36 cellular contexts compared by ENCODE assay signal in the genomic region with DNA sequence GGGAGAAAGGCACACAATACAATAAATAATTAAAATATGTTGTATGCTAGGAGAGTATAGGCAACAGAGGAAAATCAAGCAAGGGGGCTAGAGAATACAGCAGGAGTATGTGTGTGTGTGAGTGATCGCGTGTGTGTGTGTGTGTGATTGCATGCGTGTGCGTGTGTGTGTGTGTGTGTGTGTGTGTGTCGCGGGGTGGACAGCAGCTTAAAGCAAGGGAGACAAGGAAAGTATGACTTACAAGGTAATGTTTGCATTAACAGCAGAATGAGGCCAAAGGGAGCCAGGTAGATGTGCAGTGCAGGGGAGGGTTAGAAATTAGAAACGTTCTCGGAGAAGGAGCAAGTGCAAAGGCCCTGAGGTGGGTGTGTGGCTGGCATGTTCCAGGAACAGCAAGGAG. TPM values are rescaled to one million over a fixed set of nuclear protein-coding genes. Genes with fewer than 3 reads are reported as not detected.
"Had no signal": no experiment of that assay in that cellular context is flagged by ENCODE, and none has a peak within 500 bp of the region (broad histone marks: within the 10 kb centered on the region; RNA-seq: fewer than 3 reads in every experiment).

No MANE protein-coding gene starts in this region.

- H3K9me3 Mint-ChIP-seq: activated B cell treated with CpG ODN at 0.5 μM for 24 hours; activated CD4-positive, alpha-beta memory T cell treated with anti-CD3 and anti-CD28 coated beads for 36 hours; activated CD4-positive, alpha-beta T cell treated with anti-CD3 and anti-CD28 coated beads, Interleukin-2, amount 10 ng/mL, durations not matched to agents 24 days and 14 days; activated CD8-positive, alpha-beta T cell treated with anti-CD3 and anti-CD28 coated beads for 36 hours; activated naive CD4-positive, alpha-beta T cell treated with anti-CD3 and anti-CD28 coated beads for 36 hours; activated naive CD4-positive, alpha-beta T cell treated with anti-CD3 and anti-CD28 coated beads, Interleukin-2, amount 50 U/mL, for 72 hours; activated naive CD8-positive, alpha-beta T cell treated with anti-CD3 and anti-CD28 coated beads for 36 hours; activated T-cell treated with anti-CD3 and anti-CD28 coated beads, Interleukin-2, amount 50 U/mL, for 4 hours; activated T-cell treated with anti-CD3 and anti-CD28 coated beads, Interleukin-2, amount 50 U/mL, for 72 hours; activated T-helper 1 cell treated with anti-CD3 and anti-CD28 coated beads, Interleukin-12 subunit alpha, Interleukin-12 subunit beta, Interleukin-2, Interleukin-4 antibody, amounts not matched to agents 30 ng/mL and 10 ng/mL and 1 ng/mL, durations not matched to agents 14 hours and 24 hours and 36 hours; activated T-helper 17 cell treated with anti-CD3 and anti-CD28 coated beads, Interleukin-2, amount 50 U/mL, for 72 hours; T-helper 1 cell treated with Interleukin-12 subunit alpha and Interleukin-12 subunit beta and Interleukin-4 antibody, amounts not matched to agents 30 μg/mL and 1 μg/mL, for 36 hours; T-helper 2 cell treated with Interferon-gamma antibody and Interleukin-4, amounts not matched to agents 5 μg/mL and 100 μg/mL, for 36 hours had no signal

- H3K4me1 Mint-ChIP-seq: activated T-helper 17 cell treated with anti-CD3 and anti-CD28 coated beads, Interleukin-2, amount 50 U/mL, for 72 hours had no signal

- H3K27ac Mint-ChIP-seq: activated B cell treated with CpG ODN at 0.5 μM for 24 hours; activated CD4-positive, alpha-beta memory T cell treated with anti-CD3 and anti-CD28 coated beads for 36 hours; activated CD4-positive, alpha-beta T cell treated with anti-CD3 and anti-CD28 coated beads, Interleukin-2, amount 10 ng/mL, durations not matched to agents 24 days and 14 days; activated CD8-positive, alpha-beta T cell treated with anti-CD3 and anti-CD28 coated beads for 36 hours; activated naive CD4-positive, alpha-beta T cell treated with anti-CD3 and anti-CD28 coated beads for 36 hours; activated naive CD8-positive, alpha-beta T cell treated with anti-CD3 and anti-CD28 coated beads for 36 hours; activated T-cell treated with anti-CD3 and anti-CD28 coated beads, Interleukin-2, amount 50 U/mL, for 72 hours; activated T-helper 1 cell treated with anti-CD3 and anti-CD28 coated beads, Interleukin-12 subunit alpha, Interleukin-12 subunit beta, Interleukin-2, Interleukin-4 antibody, amounts not matched to agents 30 ng/mL and 10 ng/mL and 1 ng/mL, durations not matched to agents 14 hours and 24 hours and 36 hours; activated T-helper 17 cell treated with anti-CD3 and anti-CD28 coated beads, Interleukin-2, amount 50 U/mL, for 72 hours; T-helper 1 cell treated with Interleukin-12 subunit alpha and Interleukin-12 subunit beta and Interleukin-4 antibody, amounts not matched to agents 30 μg/mL and 1 μg/mL, for 36 hours; T-helper 2 cell treated with Interferon-gamma antibody and Interleukin-4, amounts not matched to agents 5 μg/mL and 100 μg/mL, for 36 hours had no signal

- H3K4me1 ChIP-seq: adrenal gland, body of pancreas, breast epithelium had no signal

- H3K4me3 ChIP-seq: adrenal gland, body of pancreas, breast epithelium had no signal

- ATAC-seq: activated CD8-positive, alpha-beta T cell treated with anti-CD3 and anti-CD28 coated beads for 36 hours; activated naive CD4-positive, alpha-beta T cell treated with anti-CD3 and anti-CD28 coated beads, Interleukin-2, amount 50 U/mL, for 72 hours; activated T-cell treated with anti-CD3 and anti-CD28 coated beads, Interleukin-2, amount 50 U/mL, for 4 hours; activated T-cell treated with anti-CD3 and anti-CD28 coated beads, Interleukin-2, amount 50 U/mL, for 72 hours; activated T-helper 17 cell treated with anti-CD3 and anti-CD28 coated beads, Interleukin-2, amount 50 U/mL, for 72 hours; body of pancreas had no signal

- H3K36me3 ChIP-seq: adrenal gland, brain microvascular endothelial cell, breast epithelium had no signal

- H3K27ac ChIP-seq: adrenal gland, body of pancreas, brain microvascular endothelial cell, breast epithelium, VCaP had no signal

- DNase-seq: activated B cell treated with CpG ODN at 0.5 μM for 24 hours; activated CD4-positive, alpha-beta memory T cell treated with anti-CD3 and anti-CD28 coated beads for 36 hours; activated CD4-positive, alpha-beta T cell treated with anti-CD3 and anti-CD28 coated beads for 4 hours; activated CD4-positive, alpha-beta T cell treated with anti-CD3 and anti-CD28 coated beads, Interleukin-2, amount 10 ng/mL, durations not matched to agents 24 days and 14 days; activated CD4-positive, alpha-beta T cell treated with anti-CD3 and anti-CD28 coated beads, Interleukin-2, amount 50 U/mL, for 1 hour; activated CD4-positive, alpha-beta T cell treated with anti-CD3 and anti-CD28 coated beads, Interleukin-2, amount 50 U/mL, for 4 hours; activated CD4-positive, CD25-positive, alpha-beta regulatory T cell treated with anti-CD3 and anti-CD28 coated beads, Interleukin-2, amount 50 U/mL, for 72 hours; activated CD8-positive, alpha-beta memory T cell treated with anti-CD3 and anti-CD28 coated beads, Interleukin-2, amount 50 U/mL, for 4 hours; activated CD8-positive, alpha-beta T cell treated with anti-CD3 and anti-CD28 coated beads for 36 hours; activated effector memory CD4-positive, alpha-beta T cell treated with anti-CD3 and anti-CD28 coated beads, Interleukin-2, amount 50 U/mL, for 16 hours; activated gamma-delta T cell treated with Interleukin-2 at 50 U/mL for 16 hours; activated naive CD4-positive, alpha-beta T cell; activated naive CD4-positive, alpha-beta T cell treated with anti-CD3 and anti-CD28 coated beads for 36 hours; activated naive CD4-positive, alpha-beta T cell treated with anti-CD3 and anti-CD28 coated beads, Interleukin-2, amount 50 U/mL, for 16 hours; activated naive CD8-positive, alpha-beta T cell treated with anti-CD3 and anti-CD28 coated beads for 36 hours; activated T-cell treated with anti-CD3 and anti-CD28 coated beads for 4 hours; activated T-cell treated with anti-CD3 and anti-CD28 coated beads, Interleukin-2, amount 50 U/mL, for 1 hour; activated T-cell treated with anti-CD3 and anti-CD28 coated beads, Interleukin-2, amount 50 U/mL, for 4 hours; activated T-cell treated with anti-CD3 and anti-CD28 coated beads, Interleukin-2, amount 50 U/mL, for 72 hours; adrenal gland; amniotic stem cell; aorta; body of pancreas; brain microvascular endothelial cell; central memory CD4-positive, alpha-beta T cell; T-helper 1 cell; T-helper 2 cell; T-helper 9 cell had no signal

- H3K4me3 Mint-ChIP-seq: activated B cell treated with CpG ODN at 0.5 μM for 24 hours; activated CD4-positive, alpha-beta memory T cell treated with anti-CD3 and anti-CD28 coated beads for 36 hours; activated CD4-positive, alpha-beta T cell treated with anti-CD3 and anti-CD28 coated beads, Interleukin-2, amount 10 ng/mL, durations not matched to agents 24 days and 14 days; activated CD8-positive, alpha-beta T cell treated with anti-CD3 and anti-CD28 coated beads for 36 hours; activated naive CD4-positive, alpha-beta T cell treated with anti-CD3 and anti-CD28 coated beads for 36 hours; activated naive CD8-positive, alpha-beta T cell treated with anti-CD3 and anti-CD28 coated beads for 36 hours; activated T-cell treated with anti-CD3 and anti-CD28 coated beads, Interleukin-2, amount 50 U/mL, for 4 hours; activated T-cell treated with anti-CD3 and anti-CD28 coated beads, Interleukin-2, amount 50 U/mL, for 72 hours; activated T-helper 1 cell treated with anti-CD3 and anti-CD28 coated beads, Interleukin-12 subunit alpha, Interleukin-12 subunit beta, Interleukin-2, Interleukin-4 antibody, amounts not matched to agents 30 ng/mL and 10 ng/mL and 1 ng/mL, durations not matched to agents 14 hours and 24 hours and 36 hours; activated T-helper 17 cell treated with anti-CD3 and anti-CD28 coated beads, Interleukin-2, amount 50 U/mL, for 72 hours; T-helper 1 cell treated with Interleukin-12 subunit alpha and Interleukin-12 subunit beta and Interleukin-4 antibody, amounts not matched to agents 30 μg/mL and 1 μg/mL, for 36 hours; T-helper 2 cell treated with Interferon-gamma antibody and Interleukin-4, amounts not matched to agents 5 μg/mL and 100 μg/mL, for 36 hours had no signal

- H3K9me3 ChIP-seq: adrenal gland, body of pancreas, breast epithelium had no signal

- H3K36me3 Mint-ChIP-seq: activated CD4-positive, alpha-beta memory T cell treated with anti-CD3 and anti-CD28 coated beads for 36 hours; activated naive CD4-positive, alpha-beta T cell treated with anti-CD3 and anti-CD28 coated beads, Interleukin-2, amount 50 U/mL, for 72 hours; activated naive CD8-positive, alpha-beta T cell treated with anti-CD3 and anti-CD28 coated beads for 36 hours had no signal

- H3K27me3 Mint-ChIP-seq: activated B cell treated with CpG ODN at 0.5 μM for 24 hours; activated CD4-positive, alpha-beta memory T cell treated with anti-CD3 and anti-CD28 coated beads for 36 hours had no signal

RNA-seq across cellular contexts. Expression of a gene that starts 57.4 kb away (rescaled TPM):
- total RNA-seq: activated CD4-positive, alpha-beta memory T cell treated with anti-CD3 and anti-CD28 coated beads for 36 hours; activated CD4-positive, alpha-beta T cell treated with anti-CD3 and anti-CD28 coated beads, Interleukin-2, amount 10 ng/mL, durations not matched to agents 24 days and 14 days; activated CD8-positive, alpha-beta memory T cell treated with anti-CD3 and anti-CD28 coated beads for 36 hours; activated CD8-positive, alpha-beta T cell treated with anti-CD3 and anti-CD28 coated beads for 36 hours; activated T-helper 1 cell treated with anti-CD3 and anti-CD28 coated beads, Interleukin-12 subunit alpha, Interleukin-12 subunit beta, Interleukin-2, Interleukin-4 antibody, amounts not matched to agents 30 ng/mL and 10 ng/mL and 1 ng/mL, durations not matched to agents 14 hours and 24 hours and 36 hours; activated T-helper 17 cell treated with anti-CD3 and anti-CD28 coated beads, Interleukin-2, amount 50 U/mL, for 72 hours; adrenal gland had no signal
